8 cellular contexts compared by ENCODE assay signal in genomic region chr9:42702890-42703289, GRCh38.
DNase-seq lines count a peak whose midpoint lies in the region; ATAC-seq, FAIRE-seq and TF ChIP-seq lines count a peak whose summit lies in the region.
"Not testable (repeated sequence)": the region's sequence is repeated elsewhere in the genome, so short reads cannot be mapped to it uniquely, and the experiment has no call there.

No MANE protein-coding gene starts in this region.

- peak; percentile 2 for DNase-seq in RPMI8226
- peak; percentile 66 for DNase-seq in MCF 10A (ENCODE audit: unreplicated experiment)
- peak; percentile 85 for DNase-seq in epithelial cell of esophagus (ENCODE audit: low read depth)
- DNase-seq in epithelial cell of prostate (ENCODE audit: low read depth, low spot score): peak; percentile 66
- peak; percentile 74 to 85 for DNase-seq in foreskin keratinocyte
- not testable (repeated sequence) for DNase-seq in keratinocyte (ENCODE audit: low read depth, low spot score)
- DNase-seq in kidney tubule cell (ENCODE audit: low spot score): peak; percentile 29
- peak; percentile 0 for DNase-seq in renal cortical epithelial cell (ENCODE audit: low read depth)

- TF ChIP-seq CTCF in MCF 10A (IDR thresholded peaks at IDR 0.05; ENCODE audit: unreplicated experiment); epithelial cell of esophagus (IDR thresholded peaks at IDR 0.05; ENCODE audit: insufficient read depth, low read depth, low read length, missing control alignments); foreskin keratinocyte (conservative IDR thresholded peaks at IDR 0.05); keratinocyte (optimal IDR thresholded peaks at IDR 0.05 in 1 of 3, IDR thresholded peaks at IDR 0.05 in 1 of 3, conservative IDR thresholded peaks at IDR 0.05 in 1 of 3; ENCODE audit: extremely low read depth in 1 of 3, insufficient read depth in 2 of 3, low read length in 3 of 3): not testable (repeated sequence)

- intact Hi-C loops in MCF 10A (cut with micrococcal nuclease): not testable (repeated sequence)

- CTCF ChIA-PET in MCF 10A (lab: Yijun Ruan, JAX): not testable (repeated sequence)

- not testable (repeated sequence) for H3K27ac Mint-ChIP-seq in MCF 10A (ENCODE audit: low read depth, unreplicated experiment)

- not testable (repeated sequence) for H2AFZ ChIP-seq in keratinocyte (ENCODE audit: control insufficient read depth, low read length)

- FAIRE-seq in keratinocyte (lab: Jason Lieb, UNC): peak; percentile 84

- not testable (repeated sequence) for H3K9me3 ChIP-seq in keratinocyte (ENCODE audit: control insufficient read depth, low read depth, low read length)

- H3K79me2 ChIP-seq in keratinocyte (ENCODE audit: control insufficient read depth, insufficient read depth, low read length): not testable (repeated sequence)

- not testable (repeated sequence) for H3K4me2 ChIP-seq in keratinocyte (ENCODE audit: control insufficient read depth, extremely low read depth, insufficient read depth, low read depth, low read length)

- H3K4me1 ChIP-seq in foreskin keratinocyte; keratinocyte (ENCODE audit: control insufficient read depth, extremely low read depth, insufficient read depth, low read length): not testable (repeated sequence)

- not testable (repeated sequence) for H3K27me3 ChIP-seq in foreskin keratinocyte; keratinocyte (ENCODE audit: control insufficient read depth, extremely low read depth, insufficient read depth, low read length)

- H3K4me3 Mint-ChIP-seq in MCF 10A (ENCODE audit: unreplicated experiment): not testable (repeated sequence)

- not testable (repeated sequence) for H3K9ac ChIP-seq in keratinocyte (ENCODE audit: control insufficient read depth, extremely low read depth, insufficient read depth, low read length)

- not testable (repeated sequence) for H3K27ac ChIP-seq in epithelial cell of prostate; keratinocyte (ENCODE audit: control insufficient read depth, insufficient read depth, low read length)
- peak overlapping the region; percentile 40 for H3K27ac ChIP-seq in foreskin keratinocyte

- not testable (repeated sequence) for H3K36me3 Mint-ChIP-seq in MCF 10A (ENCODE audit: insufficient read depth, unreplicated experiment)

- not testable (repeated sequence) for H3K9me1 ChIP-seq in keratinocyte (ENCODE audit: control insufficient read depth, extremely low read depth, insufficient read depth, low read length)

- BruUV-seq in MCF 10A (replicated peaks; lab: Mats Ljungman, UMichigan): not testable (repeated sequence)

- H3K4me1 Mint-ChIP-seq in MCF 10A (ENCODE audit: insufficient read depth, unreplicated experiment): peaks cover 12% of the 10 kb centered on the region

- dilution Hi-C loops in keratinocyte (cut with MboI; ENCODE audit: extremely low pct_ligation_motif_present, low sequenced_read_pairs): not testable (repeated sequence)

- not testable (repeated sequence) for ATAC-seq in foreskin keratinocyte

- not testable (repeated sequence) for H3K36me3 ChIP-seq in keratinocyte (ENCODE audit: control insufficient read depth in 2 of 2, extremely low read depth in 1 of 2, insufficient read depth in 2 of 2, low read length in 2 of 2)

- H4K20me1 ChIP-seq in keratinocyte (ENCODE audit: control insufficient read depth, extremely low read depth, insufficient read depth, low read length): not testable (repeated sequence)

- not testable (repeated sequence) for H3K9me3 Mint-ChIP-seq in MCF 10A (ENCODE audit: unreplicated experiment)

- not testable (repeated sequence) for H3K4me3 ChIP-seq in epithelial cell of esophagus (ENCODE audit: low read length); keratinocyte (ENCODE audit: control insufficient read depth in 2 of 3, extremely low read depth in 1 of 3, insufficient read depth in 2 of 3, low read depth in 1 of 3, low read length in 3 of 3)

- H3K27me3 Mint-ChIP-seq in MCF 10A (ENCODE audit: insufficient read depth, unreplicated experiment): not testable (repeated sequence)

- POLR2A ChIA-PET in MCF 10A (lab: Yijun Ruan, JAX): not testable (repeated sequence)
